ENCODE assay signal across 16 cellular contexts in genomic region chr7:21603972-21604749, GRCh38.
A peak's percentile ranks its signal among the peaks of the same experiment; 100 is the strongest.
DNase-seq lines count a peak whose midpoint lies in the region; ATAC-seq and TF ChIP-seq lines count a peak whose summit lies in the region.
"Had no signal": no experiment of that assay in that cellular context is flagged by ENCODE, and none has a peak within 500 bp of the region (broad histone marks: within the 10 kb centered on the region; RNA-seq: fewer than 3 reads in every experiment).

No MANE protein-coding gene starts in this region.

- H3K79me2 ChIP-seq in Loucy (ENCODE audit: insufficient read depth, low read length), result no peaks in the 10 kb centered on the region
- no peaks in the 10 kb centered on the region for H3K79me2 ChIP-seq in GM23248 (ENCODE audit: insufficient read depth)

- H3K4me2 ChIP-seq in Loucy (ENCODE audit: low read depth, low read length, poor library complexity, severe bottlenecking) (no peak overlapping the region), GM23248 (ENCODE audit: unreplicated experiment) (no peak overlapping the region)

- H3F3A ChIP-seq in Loucy (ENCODE audit: low read depth) (no peaks in the 10 kb centered on the region), GM23248 (ENCODE audit: insufficient read depth) (no peaks in the 10 kb centered on the region)

- H3K27me3 ChIP-seq in Loucy (ENCODE audit: insufficient read depth, low read length, poor library complexity, severe bottlenecking), result no peaks in the 10 kb centered on the region
- 0 out of 2 replicates have a peak, but pooled peaks cover 9% of the 10 kb centered on the region for H3K27me3 ChIP-seq in GM23248 (replicated peaks; ENCODE audit: insufficient read depth)
- H3K27me3 ChIP-seq: BLaER1 treated with 17β-estradiol and CSF1 and Interleukin-3, amounts not matched to agents 10 nM and 100 nM; suprapubic skin had no signal

- H3K27ac ChIP-seq in GM23248, result no peak overlapping the region
- H3K27ac ChIP-seq: BLaER1 treated with 17β-estradiol and CSF1 and Interleukin-3, amounts not matched to agents 10 nM and 100 nM; suprapubic skin had no signal

- H3K36me3 ChIP-seq in Loucy (ENCODE audit: insufficient read depth, low read length) (no peaks in the 10 kb centered on the region), GM23248 (ENCODE audit: low read depth) (no peaks in the 10 kb centered on the region)
- H3K36me3 ChIP-seq: BLaER1 treated with 17β-estradiol and CSF1 and Interleukin-3, amounts not matched to agents 10 nM and 100 nM; suprapubic skin had no signal

- in situ Hi-C loops in GM23248 (cut with MboI), result no loop called here

- no peak overlapping the region for H3K4me3 ChIP-seq in Loucy (ENCODE audit: low read length, poor library complexity, severe bottlenecking)
- H3K4me3 ChIP-seq in fibroblast of villous mesenchyme (ENCODE audit: low read depth, low read length), result no peak overlapping the region
- H3K4me3 ChIP-seq in GM23248, result no peak overlapping the region
- H3K4me3 ChIP-seq: BLaER1 treated with 17β-estradiol and CSF1 and Interleukin-3, amounts not matched to agents 10 nM and 100 nM; suprapubic skin had no signal

- TF ChIP-seq CTCF in GM10248 (IDR thresholded peaks at IDR 0.05; ENCODE audit: control extremely low read depth, extremely low read depth, low read depth, missing control alignments) (no peak), Loucy (conservative IDR thresholded peaks at IDR 0.05; ENCODE audit: low read length) (no peak), fibroblast of villous mesenchyme (IDR thresholded peaks at IDR 0.05; ENCODE audit: insufficient read depth, low read depth, low read length) (no peak)

- POLR2A ChIA-PET in GM10248 (lab: Yijun Ruan, JAX), result no interaction called here

- H4K20me1 ChIP-seq in Loucy (ENCODE audit: insufficient read depth, low read length, poor library complexity, severe bottlenecking) (no peaks in the 10 kb centered on the region), GM23248 (ENCODE audit: insufficient read depth) (no peaks in the 10 kb centered on the region)
- H4K20me1 ChIP-seq: BLaER1 treated with 17β-estradiol and CSF1 and Interleukin-3, amounts not matched to agents 10 nM and 100 nM had no signal

- H3K4me1 ChIP-seq in Loucy (ENCODE audit: insufficient read depth, low read length, poor library complexity, severe bottlenecking) (peaks cover 4% of the 10 kb centered on the region), GM23248 (ENCODE audit: insufficient read depth) (no peaks in the 10 kb centered on the region)
- H3K4me1 ChIP-seq: BLaER1 treated with 17β-estradiol and CSF1 and Interleukin-3, amounts not matched to agents 10 nM and 100 nM; suprapubic skin had no signal

- CTCF ChIA-PET in GM10248 (lab: Yijun Ruan, JAX), result no interaction called here

- H3K9ac ChIP-seq in Loucy (ENCODE audit: low read depth, low read length, poor library complexity, severe bottlenecking) (no peak overlapping the region), GM23248 (no peak overlapping the region)
- H3K9ac ChIP-seq: BLaER1 treated with 17β-estradiol and CSF1 and Interleukin-3, amounts not matched to agents 10 nM and 100 nM had no signal

- WGBS in GM23248 (ENCODE audit: low coverage in 1 of 2, low lambda C conversion rate in 2 of 2, missing lambda C conversion rate in 2 of 2), 2 experiments, result 11 to 15% methylated on average over 5 of the region's 5 CpGs

- DNase-seq in GM10248 (ENCODE audit: extremely low spot score), result peak; percentile 12
- peak; percentile 22 for DNase-seq in fibroblast of villous mesenchyme (ENCODE audit: low read depth)
- no peak for DNase-seq in GM23248
- no peak for DNase-seq in cerebellum (ENCODE audit: low spot score)
- DNase-seq in SIG-M5 treated with dmso at 0.1 percent for 504 hours (lab: John Stamatoyannopoulos, UW; ENCODE audit: unreplicated experiment), result no peak
- DNase-seq: activated CD4-positive, alpha-beta T cell treated with anti-CD3 and anti-CD28 coated beads for 1 hour; effector memory CD4-positive, alpha-beta T cell; Kasumi-1; naive B cell; NCI-H524; T-cell had no signal

- no peaks in the 10 kb centered on the region for H3K9me2 ChIP-seq in Loucy (replicated peaks; ENCODE audit: low read depth, low read length)
- H3K9me2 ChIP-seq in GM23248 (ENCODE audit: insufficient read depth), result no peaks in the 10 kb centered on the region

- peak; percentile 71 for ATAC-seq in GM18511 (IDR thresholded peaks at IDR 0.05; ENCODE audit: unreplicated experiment)
- ATAC-seq: Panc1, T-cell had no signal

- H3K9me3 ChIP-seq in Loucy (ENCODE audit: insufficient read depth, low read depth, low read length) (no peaks in the 10 kb centered on the region), GM23248 (ENCODE audit: low read depth) (no peaks in the 10 kb centered on the region)
- H3K9me3 ChIP-seq: BLaER1 treated with 17β-estradiol and CSF1 and Interleukin-3, amounts not matched to agents 10 nM and 100 nM; suprapubic skin had no signal

- H2AFZ ChIP-seq in Loucy (ENCODE audit: low read length), result 0 out of 2 replicates have a peak overlapping the region, but pooled peaks have one; percentile 19
- H2AFZ ChIP-seq in GM23248, result no peak overlapping the region

Comparison
In these comparisons a context has a peak if more than half of its experiments do, and no peak if none do; other contexts are left out.
1. DNase-seq: peak in GM10248 (single experiment) and fibroblast of villous mesenchyme (single experiment); none in GM23248 (single experiment), cerebellum (single experiment) and SIG-M5 treated with dmso at 0.1 percent for 504 hours (single experiment).